ENCODE assay signal across 1 cellular context in genomic region chr3:113746955-113747718, GRCh38.
TF ChIP-seq lines count a peak whose summit lies in the region.

Gene ATP6V1A, plus strand, starts transcription at chr3:113747035. Its CDS starts 31,719 bp downstream, at chr3:113778754.

TF ChIP-seq in HepG2, 621 proteins besides CTCF, POLR2A, EP300 and RAD21 (continued from another document and continues in another):
- 0 out of 2 replicates have a peak, but pooled peaks have one; percentile 32 for TF ChIP-seq SP4 (CRISPR knock-in tag; IDR thresholded peaks at IDR 0.05)
- TF ChIP-seq, protein P1, sequence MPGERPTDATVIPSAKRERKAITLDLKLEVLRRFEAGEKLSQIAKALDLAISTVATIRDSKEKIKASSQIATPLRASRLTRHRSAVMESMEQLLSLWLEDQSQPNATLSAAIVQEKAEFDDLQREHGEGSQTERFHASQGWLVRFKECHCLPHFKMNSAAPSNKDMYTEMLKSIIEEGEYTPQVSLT (CRISPR knock-in tag; IDR thresholded peaks at IDR 0.05; ENCODE audit: borderline replicate concordance, low read depth) = no peak
- peak; percentile 1; the same call in 1 of the 2 replicates for TF ChIP-seq POGZ (CRISPR knock-in tag; IDR thresholded peaks at IDR 0.05)
- TF ChIP-seq E2F5 (CRISPR knock-in tag; conservative IDR thresholded peaks at IDR 0.05) = no peak
- no peak for TF ChIP-seq NR2C2 (CRISPR knock-in tag; IDR thresholded peaks at IDR 0.05; ENCODE audit: borderline replicate concordance)
- no peak for TF ChIP-seq NR2F2 (IDR thresholded peaks at IDR 0.05; ENCODE audit: borderline replicate concordance, low read depth)
- TF ChIP-seq RBM39 (IDR thresholded peaks at IDR 0.05; ENCODE audit: low read depth, low read length, poor library complexity, severe bottlenecking) = no peak
- TF ChIP-seq, protein P2, sequence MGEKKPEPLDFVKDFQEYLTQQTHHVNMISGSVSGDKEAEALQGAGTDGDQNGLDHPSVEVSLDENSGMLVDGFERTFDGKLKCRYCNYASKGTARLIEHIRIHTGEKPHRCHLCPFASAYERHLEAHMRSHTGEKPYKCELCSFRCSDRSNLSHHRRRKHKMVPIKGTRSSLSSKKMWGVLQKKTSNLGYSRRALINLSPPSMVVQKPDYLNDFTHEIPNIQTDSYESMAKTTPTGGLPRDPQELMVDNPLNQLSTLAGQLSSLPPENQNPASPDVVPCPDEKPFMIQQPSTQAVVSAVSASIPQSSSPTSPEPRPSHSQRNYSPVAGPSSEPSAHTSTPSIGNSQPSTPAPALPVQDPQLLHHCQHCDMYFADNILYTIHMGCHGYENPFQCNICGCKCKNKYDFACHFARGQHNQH (CRISPR knock-in tag; IDR thresholded peaks at IDR 0.05) = no peak
- no peak; the same call in 1 of the 2 replicates for TF ChIP-seq TFAP4 (IDR thresholded peaks at IDR 0.05; ENCODE audit: borderline replicate concordance, low read depth)
- peak; percentile 64; the same call in 1 of the 2 replicates for TF ChIP-seq IRF9 (CRISPR knock-in tag; IDR thresholded peaks at IDR 0.05; ENCODE audit: borderline replicate concordance)
- TF ChIP-seq TAF1 (CRISPR knock-in tag; IDR thresholded peaks at IDR 0.05) = peak; percentile 79
- peak; percentile 22; the same call in 1 of the 2 replicates for TF ChIP-seq PHF20 (CRISPR knock-in tag; IDR thresholded peaks at IDR 0.05)
- peak; percentile 0; the same call in 1 of the 2 replicates for TF ChIP-seq MIER3 (CRISPR knock-in tag; IDR thresholded peaks at IDR 0.05; ENCODE audit: borderline replicate concordance)
- peak; percentile 41; the same call in 1 of the 2 replicates for TF ChIP-seq SP2 (CRISPR knock-in tag; IDR thresholded peaks at IDR 0.05)
- TF ChIP-seq HIVEP1 (CRISPR knock-in tag; IDR thresholded peaks at IDR 0.05) = peak; percentile 68; the same call in 1 of the 2 replicates
- no peak for TF ChIP-seq NFYC (CRISPR knock-in tag; IDR thresholded peaks at IDR 0.05)
- TF ChIP-seq ZNF12 (CRISPR knock-in tag; IDR thresholded peaks at IDR 0.05) = no peak
- TF ChIP-seq, protein P3, sequence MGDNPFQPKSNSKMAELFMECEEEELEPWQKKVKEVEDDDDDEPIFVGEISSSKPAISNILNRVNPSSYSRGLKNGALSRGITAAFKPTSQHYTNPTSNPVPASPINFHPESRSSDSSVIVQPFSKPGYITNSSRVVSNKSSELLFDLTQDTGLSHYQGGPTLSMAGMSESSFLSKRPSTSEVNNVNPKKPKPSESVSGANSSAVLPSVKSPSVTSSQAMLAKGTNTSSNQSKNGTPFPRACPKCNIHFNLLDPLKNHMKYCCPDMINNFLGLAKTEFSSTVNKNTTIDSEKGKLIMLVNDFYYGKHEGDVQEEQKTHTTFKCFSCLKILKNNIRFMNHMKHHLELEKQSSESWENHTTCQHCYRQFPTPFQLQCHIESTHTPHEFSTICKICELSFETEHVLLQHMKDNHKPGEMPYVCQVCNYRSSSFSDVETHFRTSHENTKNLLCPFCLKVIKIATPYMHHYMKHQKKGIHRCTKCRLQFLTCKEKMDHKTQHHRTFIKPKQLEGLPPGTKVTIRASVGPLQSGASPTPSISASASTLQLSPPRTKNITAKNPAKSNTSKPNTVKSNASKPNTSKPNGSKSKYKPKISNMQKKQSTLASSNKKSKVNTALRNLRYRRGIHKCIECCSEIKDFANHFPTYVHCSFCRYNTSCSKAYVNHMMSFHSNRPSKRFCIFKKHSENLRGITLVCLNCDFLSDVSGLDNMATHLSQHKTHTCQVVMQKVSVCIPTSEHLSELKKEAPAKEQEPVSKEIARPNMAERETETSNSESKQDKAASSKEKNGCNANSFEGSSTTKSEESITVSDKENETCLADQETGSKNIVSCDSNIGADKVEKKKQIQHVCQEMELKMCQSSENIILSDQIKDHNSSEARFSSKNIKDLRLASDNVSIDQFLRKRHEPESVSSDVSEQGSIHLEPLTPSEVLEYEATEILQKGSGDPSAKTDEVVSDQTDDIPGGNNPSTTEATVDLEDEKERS (CRISPR knock-in tag; IDR thresholded peaks at IDR 0.05) = 0 out of 2 replicates have a peak, but pooled peaks have one; percentile 44
- TF ChIP-seq GABPA (IDR thresholded peaks at IDR 0.05; ENCODE audit: low read depth, low read length) = no peak
- TF ChIP-seq GABPA (CRISPR knock-in tag; IDR thresholded peaks at IDR 0.05; ENCODE audit: low read depth) = peak; percentile 5; the same call in 1 of the 2 replicates
- TF ChIP-seq KLF11 (CRISPR knock-in tag; IDR thresholded peaks at IDR 0.05) = no peak; the same call in 1 of the 2 replicates
- TF ChIP-seq GATAD2A (CRISPR knock-in tag; IDR thresholded peaks at IDR 0.05) = no peak
- no peak for TF ChIP-seq HDAC1 (CRISPR knock-in tag; IDR thresholded peaks at IDR 0.05)
- TF ChIP-seq CHCHD3 (CRISPR knock-in tag; IDR thresholded peaks at IDR 0.05) = 0 out of 2 replicates have a peak, but pooled peaks have one; percentile 25
- peak; percentile 63; the same call in 1 of the 2 replicates for TF ChIP-seq POLR2G (IDR thresholded peaks at IDR 0.05; ENCODE audit: low read depth, low read length)
- TF ChIP-seq REPIN1 (CRISPR knock-in tag; IDR thresholded peaks at IDR 0.05; ENCODE audit: borderline replicate concordance, low read depth) = peak; percentile 51; the same call in 1 of the 2 replicates
- TF ChIP-seq ZBTB14 (CRISPR knock-in tag; IDR thresholded peaks at IDR 0.05) = no peak
- TF ChIP-seq ZFP41 (CRISPR knock-in tag; IDR thresholded peaks at IDR 0.05; ENCODE audit: borderline replicate concordance) = no peak
- peak in 1 of 2 experiments; percentile 26; a peak in 1 of 4 replicates for TF ChIP-seq KLF16 (CRISPR knock-in tag; IDR thresholded peaks at IDR 0.05)
- no peak for TF ChIP-seq ATF5 (CRISPR knock-in tag; IDR thresholded peaks at IDR 0.05; ENCODE audit: low read depth)
- TF ChIP-seq, protein P4, sequence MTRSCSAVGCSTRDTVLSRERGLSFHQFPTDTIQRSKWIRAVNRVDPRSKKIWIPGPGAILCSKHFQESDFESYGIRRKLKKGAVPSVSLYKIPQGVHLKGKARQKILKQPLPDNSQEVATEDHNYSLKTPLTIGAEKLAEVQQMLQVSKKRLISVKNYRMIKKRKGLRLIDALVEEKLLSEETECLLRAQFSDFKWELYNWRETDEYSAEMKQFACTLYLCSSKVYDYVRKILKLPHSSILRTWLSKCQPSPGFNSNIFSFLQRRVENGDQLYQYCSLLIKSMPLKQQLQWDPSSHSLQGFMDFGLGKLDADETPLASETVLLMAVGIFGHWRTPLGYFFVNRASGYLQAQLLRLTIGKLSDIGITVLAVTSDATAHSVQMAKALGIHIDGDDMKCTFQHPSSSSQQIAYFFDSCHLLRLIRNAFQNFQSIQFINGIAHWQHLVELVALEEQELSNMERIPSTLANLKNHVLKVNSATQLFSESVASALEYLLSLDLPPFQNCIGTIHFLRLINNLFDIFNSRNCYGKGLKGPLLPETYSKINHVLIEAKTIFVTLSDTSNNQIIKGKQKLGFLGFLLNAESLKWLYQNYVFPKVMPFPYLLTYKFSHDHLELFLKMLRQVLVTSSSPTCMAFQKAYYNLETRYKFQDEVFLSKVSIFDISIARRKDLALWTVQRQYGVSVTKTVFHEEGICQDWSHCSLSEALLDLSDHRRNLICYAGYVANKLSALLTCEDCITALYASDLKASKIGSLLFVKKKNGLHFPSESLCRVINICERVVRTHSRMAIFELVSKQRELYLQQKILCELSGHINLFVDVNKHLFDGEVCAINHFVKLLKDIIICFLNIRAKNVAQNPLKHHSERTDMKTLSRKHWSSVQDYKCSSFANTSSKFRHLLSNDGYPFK (CRISPR knock-in tag; IDR thresholded peaks at IDR 0.05; ENCODE audit: borderline replicate concordance) = peak; percentile 69; the same call in 1 of the 2 replicates
- peak; percentile 52; the same call in 1 of the 2 replicates for TF ChIP-seq MYC (CRISPR knock-in tag; IDR thresholded peaks at IDR 0.05; ENCODE audit: borderline replicate concordance)
- TF ChIP-seq CERS6 (CRISPR knock-in tag; IDR thresholded peaks at IDR 0.05) = no peak
- TF ChIP-seq FOSL2 (CRISPR knock-in tag; IDR thresholded peaks at IDR 0.05) = 0 out of 2 replicates have a peak, but pooled peaks have one; percentile 23
- TF ChIP-seq, protein P5, sequence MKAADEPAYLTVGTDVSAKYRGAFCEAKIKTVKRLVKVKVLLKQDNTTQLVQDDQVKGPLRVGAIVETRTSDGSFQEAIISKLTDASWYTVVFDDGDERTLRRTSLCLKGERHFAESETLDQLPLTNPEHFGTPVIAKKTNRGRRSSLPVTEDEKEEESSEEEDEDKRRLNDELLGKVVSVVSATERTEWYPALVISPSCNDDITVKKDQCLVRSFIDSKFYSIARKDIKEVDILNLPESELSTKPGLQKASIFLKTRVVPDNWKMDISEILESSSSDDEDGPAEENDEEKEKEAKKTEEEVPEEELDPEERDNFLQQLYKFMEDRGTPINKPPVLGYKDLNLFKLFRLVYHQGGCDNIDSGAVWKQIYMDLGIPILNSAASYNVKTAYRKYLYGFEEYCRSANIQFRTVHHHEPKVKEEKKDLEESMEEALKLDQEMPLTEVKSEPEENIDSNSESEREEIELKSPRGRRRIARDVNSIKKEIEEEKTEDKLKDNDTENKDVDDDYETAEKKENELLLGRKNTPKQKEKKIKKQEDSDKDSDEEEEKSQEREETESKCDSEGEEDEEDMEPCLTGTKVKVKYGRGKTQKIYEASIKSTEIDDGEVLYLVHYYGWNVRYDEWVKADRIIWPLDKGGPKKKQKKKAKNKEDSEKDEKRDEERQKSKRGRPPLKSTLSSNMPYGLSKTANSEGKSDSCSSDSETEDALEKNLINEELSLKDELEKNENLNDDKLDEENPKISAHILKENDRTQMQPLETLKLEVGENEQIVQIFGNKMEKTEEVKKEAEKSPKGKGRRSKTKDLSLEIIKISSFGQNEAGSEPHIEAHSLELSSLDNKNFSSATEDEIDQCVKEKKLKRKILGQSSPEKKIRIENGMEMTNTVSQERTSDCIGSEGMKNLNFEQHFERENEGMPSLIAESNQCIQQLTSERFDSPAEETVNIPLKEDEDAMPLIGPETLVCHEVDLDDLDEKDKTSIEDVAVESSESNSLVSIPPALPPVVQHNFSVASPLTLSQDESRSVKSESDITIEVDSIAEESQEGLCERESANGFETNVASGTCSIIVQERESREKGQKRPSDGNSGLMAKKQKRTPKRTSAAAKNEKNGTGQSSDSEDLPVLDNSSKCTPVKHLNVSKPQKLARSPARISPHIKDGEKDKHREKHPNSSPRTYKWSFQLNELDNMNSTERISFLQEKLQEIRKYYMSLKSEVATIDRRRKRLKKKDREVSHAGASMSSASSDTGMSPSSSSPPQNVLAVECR (CRISPR knock-in tag; IDR thresholded peaks at IDR 0.05; ENCODE audit: borderline replicate concordance) = peak; percentile 69
- peak; percentile 36 for TF ChIP-seq ZNF781 (CRISPR knock-in tag; IDR thresholded peaks at IDR 0.05; ENCODE audit: borderline replicate concordance, not compliant biosample characterization)
- peak; percentile 1 for TF ChIP-seq ZEB1 (IDR thresholded peaks at IDR 0.05; ENCODE audit: insufficient replicate concordance, low read depth)
- peak; percentile 52; the same call in 1 of the 2 replicates for TF ChIP-seq MAX (IDR thresholded peaks at IDR 0.05)
